11 cellular contexts compared by ENCODE assay signal in genomic region chr11:120146413-120147093, GRCh38. TPM values are rescaled to one million over a fixed set of nuclear protein-coding genes. Genes with fewer than 3 reads are reported as not detected.
"Had no signal": no experiment of that assay in that cellular context is flagged by ENCODE, and none has a peak within 500 bp of the region (broad histone marks: within the 10 kb centered on the region; RNA-seq: fewer than 3 reads in every experiment).

No MANE protein-coding gene starts in this region.

- H3K27me3 ChIP-seq: ovary had no signal

- H3K4me3 ChIP-seq: cardiac muscle cell, gastroesophageal sphincter, left lung, ovary had no signal

- H3K4me1 ChIP-seq: gastroesophageal sphincter, left lung had no signal

- H3K36me3 ChIP-seq: cardiac muscle cell, gastroesophageal sphincter, left lung, ovary had no signal

- H3K27ac ChIP-seq: cardiac muscle cell, gastroesophageal sphincter, left lung, ovary had no signal

- ATAC-seq: activated CD4-positive, CD25-positive, alpha-beta regulatory T cell treated with anti-CD3 and anti-CD28 coated beads, Interleukin-2, amount 50 U/mL, for 24 hours; activated T-helper 17 cell treated with anti-CD3 and anti-CD28 coated beads, Interleukin-2, amount 50 U/mL, for 72 hours; gastroesophageal sphincter; left lung had no signal

- DNase-seq: activated CD4-positive, alpha-beta T cell treated with anti-CD3 and anti-CD28 coated beads, Interleukin-2, amount 50 U/mL, for 48 hours; activated naive CD4-positive, alpha-beta T cell treated with anti-CD3 and anti-CD28 coated beads for 36 hours; left lung; ovary; stimulated activated CD4-positive, alpha-beta T cell treated with anti-CD3 and anti-CD28 coated beads, Interleukin-1b, Interleukin-23, amount 100 ng/mL, for 48 hours; stimulated activated naive CD4-positive, alpha-beta T cell; T-helper 2 cell had no signal

- H3K9me3 ChIP-seq: ovary had no signal

RNA-seq across cellular contexts. Expression of gene TRIM29, which starts 8.6 kb away (rescaled TPM):
- total RNA-seq: activated naive CD4-positive, alpha-beta T cell treated with anti-CD3 and anti-CD28 coated beads for 36 hours; activated T-helper 17 cell treated with anti-CD3 and anti-CD28 coated beads, Interleukin-2, amount 50 U/mL, for 72 hours; cardiac muscle cell had no signal
